In genomic region chr1:10472220-10473144, GRCh38 we compare ENCODE assay signal across 8 cellular contexts. TPM values are rescaled to one million over a fixed set of nuclear protein-coding genes. Genes with fewer than 3 reads are reported as not detected.
DNase-seq lines count a peak whose midpoint lies in the region; ATAC-seq and TF ChIP-seq lines count a peak whose summit lies in the region.

DFFA (minus strand) TSS chr1:10472529; CDS start chr1:10472458, 71 bp downstream.

- H3K9me3 ChIP-seq in adrenal gland (replicated peaks in 1 of 3) (no peaks in the 10 kb centered on the region), upper lobe of right lung (no peaks in the 10 kb centered on the region)

- DNase-seq in GM12865 (ENCODE audit: low read depth) (peak; percentile 98), NCI-H146 (lab: John Stamatoyannopoulos, UW) (peak; percentile 78), T-helper 1 cell (peak; percentile 77 to 92 (median 86)), adrenal gland (peak; percentile 91 to 98 (median 95)), left cardiac atrium (peak; percentile 95), posterior vena cava (ENCODE audit: low spot score) (peak; percentile 97), upper lobe of right lung (peak; percentile 95)

- TF ChIP-seq POLR2A in adrenal gland (IDR thresholded peaks at IDR 0.05): no peak

- H3K4me3 ChIP-seq in GM12865 (ENCODE audit: low read depth, low read length) (peak within 1 kb of the TSS; percentile 63), adrenal gland (peak within 1 kb of the TSS; percentile 34 to 71 (median 58)), upper lobe of right lung (peak within 1 kb of the TSS; percentile 97)

- intact Hi-C loops in adrenal gland (cut with DNase I): no loop called here
- intact Hi-C loops in left cardiac atrium (cut with DNase I): no loop called here
- intact Hi-C loops in posterior vena cava (cut with DNase I): loop anchor here in 1 of 2 donors (1.0 kb wide), 1 partner anchor 28 kb away; no protein-coding TSS in a partner anchor
- intact Hi-C loops in upper lobe of right lung (cut with DNase I): no loop called here

- H3K27me3 ChIP-seq in adrenal gland (no peaks in the 10 kb centered on the region), upper lobe of right lung (no peaks in the 10 kb centered on the region)

- H3K27ac ChIP-seq in adrenal gland (peak within 1 kb of the TSS in 3 of 5 donors; percentile 29 to 57 (median 55)), upper lobe of right lung (peak within 1 kb of the TSS; percentile 65)

- peak; percentile 83 for ATAC-seq in HG02798 (IDR thresholded peaks at IDR 0.05; ENCODE audit: poor library complexity, unreplicated experiment)
- peak; percentile 90 to 93 for ATAC-seq in left cardiac atrium
- ATAC-seq in upper lobe of right lung: peak; percentile 93

- peaks cover 0 to 16% of the 10 kb centered on the region in 2 donors for H3K36me3 ChIP-seq in adrenal gland (replicated peaks in 1 of 2)
- peaks cover 18% of the 10 kb centered on the region for H3K36me3 ChIP-seq in upper lobe of right lung

- TF ChIP-seq CTCF in GM12865 (IDR thresholded peaks at IDR 0.05; ENCODE audit: insufficient read depth, low read depth, low read length, missing control alignments): no peak
- TF ChIP-seq CTCF in adrenal gland (IDR thresholded peaks at IDR 0.05): no peak
- TF ChIP-seq CTCF in upper lobe of right lung (IDR thresholded peaks at IDR 0.05): no peak

- 1 to 4% (median 2%) methylated on average over 21 to 59 of the region's 59 CpGs for WGBS in adrenal gland, 4 donors

- H3K4me1 ChIP-seq in adrenal gland (replicated peaks in 1 of 2) (peaks cover 7 to 36% of the 10 kb centered on the region in 2 donors), upper lobe of right lung (peaks cover 24% of the 10 kb centered on the region)

RNA-seq across cellular contexts. Expression of gene DFFA, which starts in this region (rescaled TPM):
- total RNA-seq in adrenal gland: 10 to 100 TPM; 22.5 to 42.1 (median 35.6) TPM
- polyA plus RNA-seq in adrenal gland: 10 to 100 TPM; 13.0 to 35.2 (median 13.0) TPM
- 10 to 100 TPM; 26.1 to 28.3 TPM for total RNA-seq in left cardiac atrium
- 10 to 100 TPM; 21.5 to 24.4 TPM for total RNA-seq in posterior vena cava
- 36.9 TPM for total RNA-seq in upper lobe of right lung

Comparison
In these comparisons a context has a peak if more than half of its experiments do, and no peak if none do; other contexts are left out.
1. Peak in every context shown above with its lines: DNase-seq, ATAC-seq, H3K4me3 ChIP-seq and H3K27ac ChIP-seq.